ENCODE assay signal across 19 cellular contexts in genomic region chr5:43560128-43560527, GRCh38. TPM values are rescaled to one million over a fixed set of nuclear protein-coding genes. Genes with fewer than 3 reads are reported as not detected.
DNase-seq lines count a peak whose midpoint lies in the region; ATAC-seq, FAIRE-seq and TF ChIP-seq lines count a peak whose summit lies in the region.
"Had no signal": no experiment of that assay in that cellular context is flagged by ENCODE, and none has a peak within 500 bp of the region (broad histone marks: within the 10 kb centered on the region; RNA-seq: fewer than 3 reads in every experiment).

No MANE protein-coding gene starts in this region.

- H3K27ac ChIP-seq in SK-N-MC: no peak overlapping the region
- H3K27ac ChIP-seq: RWPE1, vagina had no signal

- FAIRE-seq in GM12892 (lab: Jason Lieb, UNC): no peak
- FAIRE-seq in H54 (lab: Jason Lieb, UNC): no peak

- H3K36me3 Mint-ChIP-seq in Calu3 (ENCODE audit: insufficient read depth, unreplicated experiment): peaks cover 24% of the 10 kb centered on the region
- H3K36me3 Mint-ChIP-seq: naive B cell; stimulated activated memory B cell treated with anti-CD40 and anti-IgM and Interleukin-4, amounts not matched to agents 10 μg/mL and 1 μg/mL and 100 μg/mL, for 72 hours had no signal

- no peak overlapping the region for H3K4me3 Mint-ChIP-seq in Calu3 (ENCODE audit: low read depth, unreplicated experiment)
- H3K4me3 Mint-ChIP-seq: stimulated activated memory B cell treated with anti-CD40 and anti-IgM and Interleukin-4, amounts not matched to agents 10 μg/mL and 1 μg/mL and 100 μg/mL, for 72 hours; T-helper 2 cell treated with Interferon-gamma antibody and Interleukin-4, amounts not matched to agents 5 μg/mL and 100 μg/mL, for 36 hours had no signal

- H3K4me1 Mint-ChIP-seq in Calu3 (ENCODE audit: low read depth, unreplicated experiment): no peaks in the 10 kb centered on the region

- H3K27me3 Mint-ChIP-seq in Calu3 (ENCODE audit: unreplicated experiment): no peaks in the 10 kb centered on the region
- H3K27me3 Mint-ChIP-seq: naive B cell had no signal

- peak; percentile 2 for DNase-seq in Calu3
- DNase-seq in HS-27A (ENCODE audit: low read depth): peak; percentile 64
- no peak for DNase-seq in SK-N-MC (ENCODE audit: low read depth, low spot score)
- peak; percentile 36 for DNase-seq in fibroblast of the conjunctiva (ENCODE audit: low read depth)
- no peak for DNase-seq in GM12892 (ENCODE audit: insufficient read length)
- no peak for DNase-seq in H54 (ENCODE audit: insufficient read length, low spot score)
- DNase-seq in HuH-7 (ENCODE audit: low spot score): no peak
- DNase-seq: BE2C; effector CD8-positive, alpha-beta T cell; head of caudate nucleus; left colon; naive B cell; right cardiac atrium; stimulated activated CD4-positive, alpha-beta T cell treated with anti-CD3 and anti-CD28 coated beads, Interleukin-4, amount 100 ng/mL, for 4 hours had no signal

- intact Hi-C loops in Calu3 (cut with micrococcal nuclease; ENCODE audit: unreplicated experiment): no loop called here

- H3K4me3 ChIP-seq in SK-N-MC: 0 out of 2 replicates have a peak overlapping the region, but pooled peaks have one; percentile 23
- H3K4me3 ChIP-seq: vagina had no signal

- H3K27ac Mint-ChIP-seq in Calu3 (ENCODE audit: unreplicated experiment): no peak overlapping the region
- H3K27ac Mint-ChIP-seq: stimulated activated memory B cell treated with anti-CD40 and anti-IgM and Interleukin-4, amounts not matched to agents 10 μg/mL and 1 μg/mL and 100 μg/mL, for 72 hours; T-helper 2 cell treated with Interferon-gamma antibody and Interleukin-4, amounts not matched to agents 5 μg/mL and 100 μg/mL, for 36 hours had no signal

- H3K9me3 ChIP-seq in SK-N-MC (ENCODE audit: low read depth, low read length): no peaks in the 10 kb centered on the region
- H3K9me3 ChIP-seq: BE2C, vagina had no signal

- CTCF ChIA-PET in Calu3 (lab: Charles Lee): no interaction called here

- H3K9me3 Mint-ChIP-seq in Calu3 (ENCODE audit: low read depth, unreplicated experiment): no peaks in the 10 kb centered on the region
- H3K9me3 Mint-ChIP-seq: stimulated activated memory B cell treated with anti-CD40 and anti-IgM and Interleukin-4, amounts not matched to agents 10 μg/mL and 1 μg/mL and 100 μg/mL, for 72 hours; T-helper 2 cell treated with Interferon-gamma antibody and Interleukin-4, amounts not matched to agents 5 μg/mL and 100 μg/mL, for 36 hours had no signal

- TF ChIP-seq CTCF in Calu3 (IDR thresholded peaks at IDR 0.05; ENCODE audit: unreplicated experiment): no peak

- no peak for ATAC-seq in GM21825 (IDR thresholded peaks at IDR 0.05; ENCODE audit: unreplicated experiment)
- ATAC-seq: left colon; right cardiac atrium; stimulated activated memory B cell treated with anti-CD40 and anti-IgM and Interleukin-4, amounts not matched to agents 10 μg/mL and 1 μg/mL and 100 μg/mL, for 72 hours had no signal

- H3K36me3 ChIP-seq in SK-N-MC (ENCODE audit: insufficient read depth, low read length): peaks cover 6% of the 10 kb centered on the region
- H3K36me3 ChIP-seq: BE2C, vagina had no signal

- no peak for TF ChIP-seq POLR2A in GM12892 (IDR thresholded peaks at IDR 0.05; ENCODE audit: low read depth, low read length)
- TF ChIP-seq POLR2A in H54 (IDR thresholded peaks at IDR 0.05; ENCODE audit: low read depth, low read length): no peak

- no peak overlapping the region for H3K9ac ChIP-seq in SK-N-MC (ENCODE audit: insufficient read length)

- no TSS peak for BruUV-seq in Calu3 (replicated peaks; lab: Mats Ljungman, UMichigan)

RNA-seq across cellular contexts. Expression of gene PAIP1, which starts 3.3 kb away (rescaled TPM):
- 88.8 and 97.4 TPM in 2 replicates for total RNA-seq in Calu3 (2022)
- 60.5 TPM for polyA plus RNA-seq in GM12892 (2012; ENCODE audit: missing spikeins)

RNA-seq across cellular contexts. Expression of gene NNT, which starts 42.9 kb away (rescaled TPM):
- total RNA-seq in Calu3 (2022): 61.7 and 72.4 TPM in 2 replicates
- polyA plus RNA-seq in GM12892 (2012; ENCODE audit: missing spikeins): 36.0 TPM

RNA-seq across cellular contexts. Expression of gene C5orf34, which starts 45.2 kb away (rescaled TPM):
- 6.9 and 7.4 TPM in 2 replicates for total RNA-seq in Calu3 (2022)
- 7.2 TPM for polyA plus RNA-seq in GM12892 (2012; ENCODE audit: missing spikeins)
- total RNA-seq: vagina had no signal

Comparison
In these comparisons a context has a peak if more than half of its experiments do, and no peak if none do; other contexts are left out.
1. DNase-seq: peak in Calu3 (single experiment), HS-27A (single experiment) and fibroblast of the conjunctiva (single experiment); none in SK-N-MC (single experiment), GM12892 (single experiment), H54 (single experiment) and HuH-7 (single experiment).